Comparison of ENCODE assay signal across 26 cellular contexts in genomic region chr18:59189746-59190145, GRCh38. TPM values are rescaled to one million over a fixed set of nuclear protein-coding genes. Genes with fewer than 3 reads are reported as not detected.
"Had no signal": no experiment of that assay in that cellular context is flagged by ENCODE, and none has a peak within 500 bp of the region (broad histone marks: within the 10 kb centered on the region; RNA-seq: fewer than 3 reads in every experiment).

No MANE protein-coding gene starts in this region.

- H3K9me3 ChIP-seq: gastroesophageal sphincter, transverse colon had no signal

- H3K36me3 ChIP-seq: cardiac muscle cell, gastroesophageal sphincter, transverse colon had no signal

- H3K27ac ChIP-seq: cardiac muscle cell, gastroesophageal sphincter, transverse colon had no signal

- H3K4me3 ChIP-seq: cardiac muscle cell, gastroesophageal sphincter, lung, transverse colon had no signal

- H3K4me1 ChIP-seq: gastroesophageal sphincter, transverse colon had no signal

- ATAC-seq: gastroesophageal sphincter; left lobe of liver; natural killer cell; stimulated activated naive B cell treated with anti-CD40 and anti-IgM and Interleukin-4, amounts not matched to agents 10 μg/mL and 1 μg/mL and 100 μg/mL, for 72 hours; T-helper 17 cell had no signal

- DNase-seq: activated CD4-positive, alpha-beta memory T cell treated with anti-CD3 and anti-CD28 coated beads for 36 hours; activated CD4-positive, alpha-beta T cell treated with anti-CD3 and anti-CD28 coated beads for 4 hours; activated CD4-positive, CD25-positive, alpha-beta regulatory T cell; activated naive CD4-positive, alpha-beta T cell treated with Interleukin-2 at 50 U/mL for 16 hours; activated T-cell treated with anti-CD3 and anti-CD28 coated beads, Interleukin-2, amount 50 U/mL, for 48 hours; amygdala; cortex of kidney; endodermal cell; head of caudate nucleus; hypothalamus; islet precursor cell; midbrain; natural killer cell; retina; stimulated activated CD4-positive, alpha-beta T cell treated with anti-CD3 and anti-CD28 coated beads, Interleukin-2, amount 100 ng/mL, for 48 hours; stimulated activated CD8-positive, alpha-beta memory T cell treated with anti-CD3 and anti-CD28 coated beads, Interleukin-4, amount 100 ng/mL, for 48 hours; stimulated activated naive B cell treated with anti-CD40 and anti-IgM and Interleukin-4, amounts not matched to agents 10 μg/mL and 1 μg/mL and 100 μg/mL, for 72 hours; T-helper 17 cell; transverse colon had no signal

- H3K27me3 ChIP-seq: cardiac muscle cell, gastroesophageal sphincter, transverse colon had no signal

RNA-seq across cellular contexts. Expression of gene GRP, which starts 30.2 kb away (rescaled TPM):
- total RNA-seq: activated CD4-positive, alpha-beta memory T cell treated with anti-CD3 and anti-CD28 coated beads for 36 hours; cerebellum; left lobe of liver; natural killer cell; osteocyte; progenitor cell of endocrine pancreas; T-helper 17 cell; transverse colon had no signal
- polyA plus RNA-seq: cardiac muscle cell had no signal
